ENCODE assay signal across 8 cellular contexts in the genomic region with DNA sequence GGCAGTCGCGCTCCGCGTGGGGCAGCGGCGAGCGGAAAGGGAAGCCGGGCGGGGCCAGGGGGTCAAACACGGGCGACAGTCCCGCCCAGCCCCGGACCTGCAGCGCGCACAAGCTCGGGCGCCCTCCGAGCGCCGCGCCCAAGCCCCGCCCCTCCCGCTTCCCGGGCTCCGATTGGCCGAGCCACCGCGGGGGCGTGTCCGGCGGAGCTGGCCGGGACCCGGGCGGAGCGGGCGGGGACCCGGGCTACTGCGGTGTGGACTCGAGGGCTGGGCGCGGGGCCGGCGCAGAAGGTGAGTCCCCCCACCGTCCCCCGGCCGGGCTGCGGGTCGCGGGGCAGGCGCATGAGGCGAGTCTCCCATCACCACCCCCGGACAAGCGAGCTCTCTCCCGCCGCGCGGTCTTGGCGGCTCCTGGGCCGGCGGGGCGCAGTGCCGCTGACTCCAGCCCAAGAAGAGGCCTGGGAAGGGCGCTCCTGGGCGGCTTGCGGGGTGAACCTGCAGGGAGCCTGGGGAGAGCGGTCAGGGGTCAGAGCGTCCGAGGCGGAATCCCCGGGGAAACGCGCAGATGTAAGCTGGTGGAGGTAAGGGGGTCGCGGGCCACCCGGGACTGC. TPM values are rescaled to one million over a fixed set of nuclear protein-coding genes. Genes with fewer than 3 reads are reported as not detected.
DNase-seq lines count a peak whose midpoint lies in the region; ATAC-seq and TF ChIP-seq lines count a peak whose summit lies in the region.

A gene with protein sequence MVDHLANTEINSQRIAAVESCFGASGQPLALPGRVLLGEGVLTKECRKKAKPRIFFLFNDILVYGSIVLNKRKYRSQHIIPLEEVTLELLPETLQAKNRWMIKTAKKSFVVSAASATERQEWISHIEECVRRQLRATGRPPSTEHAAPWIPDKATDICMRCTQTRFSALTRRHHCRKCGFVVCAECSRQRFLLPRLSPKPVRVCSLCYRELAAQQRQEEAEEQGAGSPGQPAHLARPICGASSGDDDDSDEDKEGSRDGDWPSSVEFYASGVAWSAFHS (plus strand): TSS at position 247 of the 611 bp plus-strand sequence. CDS start 8,379 bp downstream, outside the sequence.

- peaks cover 48% of the 10 kb centered on the region for H3K4me1 Mint-ChIP-seq in nephron progenitor cell
- H3K4me1 Mint-ChIP-seq in stimulated activated naive CD8-positive, alpha-beta T cell treated with anti-CD3 and anti-CD28 coated beads, Interleukin-15, amount 100 ng/mL, for 72 hours: peaks cover 83% of the 10 kb centered on the region

- H3K9me3 ChIP-seq in RWPE2 (ENCODE audit: severe bottlenecking): no peaks in the 10 kb centered on the region

- ATAC-seq in GM21390 (IDR thresholded peaks at IDR 0.05; ENCODE audit: unreplicated experiment) (peak; percentile 87), RWPE2 (ENCODE audit: low read depth) (peak; percentile 84)
- ATAC-seq in stimulated activated naive CD8-positive, alpha-beta T cell treated with anti-CD3 and anti-CD28 coated beads, Interleukin-15, amount 100 ng/mL, for 72 hours: peak; percentile 81

- no peak within 1 kb of the TSS for H3K27ac Mint-ChIP-seq in nephron progenitor cell
- H3K27ac Mint-ChIP-seq in stimulated activated naive CD8-positive, alpha-beta T cell treated with anti-CD3 and anti-CD28 coated beads, Interleukin-15, amount 100 ng/mL, for 72 hours: peak within 1 kb of the TSS; percentile 69 to 74

- peak; percentile 25 for DNase-seq in DMS79 (lab: John Stamatoyannopoulos, UW)
- DNase-seq in HUDEP-2 (lab: John Stamatoyannopoulos, UW; ENCODE audit: unreplicated experiment in 76 of 76): peak in 68 of 76 experiments; percentile 19 to 91 (median 64)
- DNase-seq in RWPE2 (ENCODE audit: low spot score): peak; percentile 64
- DNase-seq in activated T-helper 9 cell treated with anti-CD3 and anti-CD28 coated beads, Interleukin-2, amount 50 U/mL, for 16 hours (ENCODE audit: low read depth): peak; percentile 75
- peak; percentile 67 for DNase-seq in fibroblast of the aortic adventitia (ENCODE audit: low read depth)
- DNase-seq in nephron progenitor cell: peak; percentile 95
- peak; percentile 88 to 91 for DNase-seq in stimulated activated naive CD8-positive, alpha-beta T cell treated with anti-CD3 and anti-CD28 coated beads, Interleukin-15, amount 100 ng/mL, for 72 hours

- H3K4me3 Mint-ChIP-seq in nephron progenitor cell: peak within 1 kb of the TSS; percentile 79
- peak within 1 kb of the TSS; percentile 84 to 92 for H3K4me3 Mint-ChIP-seq in stimulated activated naive CD8-positive, alpha-beta T cell treated with anti-CD3 and anti-CD28 coated beads, Interleukin-15, amount 100 ng/mL, for 72 hours

- peaks cover 26% of the 10 kb centered on the region for H3K4me1 ChIP-seq in RWPE2 (ENCODE audit: insufficient read depth, poor library complexity, severe bottlenecking)

- H3K27me3 Mint-ChIP-seq in nephron progenitor cell (ENCODE audit: low read depth, poor library complexity): peaks cover 42% of the 10 kb centered on the region
- H3K27me3 Mint-ChIP-seq in stimulated activated naive CD8-positive, alpha-beta T cell treated with anti-CD3 and anti-CD28 coated beads, Interleukin-15, amount 100 ng/mL, for 72 hours: no peaks in the 10 kb centered on the region

- H3K4me3 ChIP-seq in RWPE2 (ENCODE audit: severe bottlenecking) (peak within 1 kb of the TSS; percentile 71), fibroblast of the aortic adventitia (ENCODE audit: low read depth, low read length) (peak within 1 kb of the TSS; percentile 92)

- H3K36me3 ChIP-seq in RWPE2 (ENCODE audit: low read depth): no peaks in the 10 kb centered on the region

- H3K9me3 Mint-ChIP-seq in nephron progenitor cell: no peaks in the 10 kb centered on the region
- H3K9me3 Mint-ChIP-seq in stimulated activated naive CD8-positive, alpha-beta T cell treated with anti-CD3 and anti-CD28 coated beads, Interleukin-15, amount 100 ng/mL, for 72 hours: no peaks in the 10 kb centered on the region

- no peaks in the 10 kb centered on the region for H3K36me3 Mint-ChIP-seq in nephron progenitor cell (ENCODE audit: low read depth)

- no peak for TF ChIP-seq CTCF in RWPE2 (IDR thresholded peaks at IDR 0.05; ENCODE audit: poor library complexity, severe bottlenecking)
- no peak for TF ChIP-seq CTCF in fibroblast of the aortic adventitia (IDR thresholded peaks at IDR 0.05; ENCODE audit: insufficient read depth, low read length)
- TF ChIP-seq CTCF in nephron progenitor cell (IDR thresholded peaks at IDR 0.05): no peak

- H3K27me3 ChIP-seq in RWPE2 (ENCODE audit: insufficient read depth, poor library complexity, severe bottlenecking): no peaks in the 10 kb centered on the region

- H3K27ac ChIP-seq in RWPE2 (ENCODE audit: poor library complexity, severe bottlenecking): no peak within 1 kb of the TSS

RNA-seq across cellular contexts. Expression of the gene that starts here (rescaled TPM):
- 29.4 and 49.8 TPM in 2 replicates for total RNA-seq in fibroblast of the aortic adventitia (ENCODE audit: low replicate concordance)

Comparison
In these comparisons a context has a peak if more than half of its experiments do, and no peak if none do; other contexts are left out.
1. DNase-seq: peak in every context shown above with its lines; median percentile 95 in nephron progenitor cell; 90 in stimulated activated naive CD8-positive, alpha-beta T cell treated with anti-CD3 and anti-CD28 coated beads, Interleukin-15, amount 100 ng/mL, for 72 hours; 75 in activated T-helper 9 cell treated with anti-CD3 and anti-CD28 coated beads, Interleukin-2, amount 50 U/mL, for 16 hours; 67 in fibroblast of the aortic adventitia; 64 in RWPE2; 64 in HUDEP-2; 25 in DMS79.